ENCODE assay signal across 12 cellular contexts in genomic region chr3:17055374-17056276, GRCh38.
DNase-seq lines count a peak whose midpoint lies in the region; ATAC-seq and TF ChIP-seq lines count a peak whose summit lies in the region.
"Had no signal": no experiment of that assay in that cellular context is flagged by ENCODE, and none has a peak within 500 bp of the region (broad histone marks: within the 10 kb centered on the region; RNA-seq: fewer than 3 reads in every experiment).

No MANE protein-coding gene starts in this region.

- H3K9me3 Mint-ChIP-seq in glutamatergic neuron (ENCODE audit: unreplicated experiment) = peaks cover 1% of the 10 kb centered on the region

- no peaks in the 10 kb centered on the region for H3K27me3 Mint-ChIP-seq in glutamatergic neuron (ENCODE audit: unreplicated experiment)
- H3K27me3 Mint-ChIP-seq: stimulated activated naive CD8-positive, alpha-beta T cell treated with anti-CD3 and anti-CD28 coated beads, Interleukin-15, Interleukin-2, amounts not matched to agents 100 ng/mL and 50 ng/mL, for 24 hours had no signal

- peaks cover 13% of the 10 kb centered on the region for H3K4me1 Mint-ChIP-seq in glutamatergic neuron (ENCODE audit: low read depth, unreplicated experiment)

- peak; percentile 77 for ATAC-seq in GM19455 (IDR thresholded peaks at IDR 0.05; ENCODE audit: unreplicated experiment)
- peak; percentile 65 for ATAC-seq in HG03469 (IDR thresholded peaks at IDR 0.05; ENCODE audit: unreplicated experiment)
- ATAC-seq in HG03159 (IDR thresholded peaks at IDR 0.05; ENCODE audit: unreplicated experiment) = no peak
- ATAC-seq in activated CD4-positive, CD25-positive, alpha-beta regulatory T cell treated with anti-CD3 and anti-CD28 coated beads, Interleukin-2, amount 50 U/mL, for 24 hours = no peak
- ATAC-seq: HCT116 had no signal

- peak; percentile 42 for DNase-seq in Daoy (ENCODE audit: low read depth)
- no peak for DNase-seq in glutamatergic neuron
- no peak for DNase-seq in MV-4-11 (lab: John Stamatoyannopoulos, UW)
- DNase-seq in DMS79 treated with DMSO at 0.1 percent for 48 hours (lab: John Stamatoyannopoulos, UW) = no peak
- DNase-seq: activated gamma-delta T cell, NCI-H187 had no signal

- no peak for TF ChIP-seq CTCF in glutamatergic neuron (IDR thresholded peaks at IDR 0.05; ENCODE audit: partially characterized antibody, unreplicated experiment)

- H3K27ac Mint-ChIP-seq in glutamatergic neuron (ENCODE audit: unreplicated experiment) = peak overlapping the region; percentile 60

- H3K36me3 Mint-ChIP-seq in glutamatergic neuron (ENCODE audit: unreplicated experiment) = peaks cover 3% of the 10 kb centered on the region

- peak overlapping the region; percentile 30 for H3K4me3 Mint-ChIP-seq in glutamatergic neuron (ENCODE audit: unreplicated experiment)
- H3K4me3 Mint-ChIP-seq: stimulated activated naive CD8-positive, alpha-beta T cell treated with anti-CD3 and anti-CD28 coated beads, Interleukin-15, Interleukin-2, amounts not matched to agents 100 ng/mL and 50 ng/mL, for 24 hours had no signal

Comparison
In these comparisons a context has a peak if more than half of its experiments do, and no peak if none do; other contexts are left out.
1. ATAC-seq: peak in GM19455 (single experiment) and HG03469 (single experiment); none in HG03159 (single experiment) and activated CD4-positive, CD25-positive, alpha-beta regulatory T cell treated with anti-CD3 and anti-CD28 coated beads, Interleukin-2, amount 50 U/mL, for 24 hours (0 of 2).